1 cellular context compared by ENCODE assay signal in the genomic region with DNA sequence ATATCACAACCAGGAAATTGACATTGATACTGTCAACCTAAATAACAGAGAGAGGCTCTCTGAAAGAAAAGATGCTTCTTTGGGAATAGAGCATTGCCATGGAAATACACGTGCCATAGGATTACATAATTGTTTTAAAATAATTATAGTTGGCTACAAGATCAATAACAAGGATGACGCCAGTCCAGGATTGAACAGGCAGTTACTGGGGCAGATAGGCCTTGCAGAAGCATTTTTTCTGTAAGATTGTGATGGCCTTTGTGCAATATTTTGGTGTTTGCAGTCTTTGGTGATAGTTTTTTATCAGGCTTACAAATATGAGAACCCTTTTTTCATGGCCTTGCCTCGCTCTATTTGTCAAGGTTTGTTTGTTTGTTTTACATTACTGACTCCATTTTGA.
TF ChIP-seq lines count a peak whose summit lies in the region.

No MANE protein-coding gene starts in this region.

TF ChIP-seq in GM23338, 12 proteins besides CTCF, POLR2A, EP300 and RAD21 (continued from another document):
- TF ChIP-seq EZH2 (IDR thresholded peaks at IDR 0.05; ENCODE audit: low read depth, unreplicated experiment) (no peak), POLR2AphosphoS5 (IDR thresholded peaks at IDR 0.05; ENCODE audit: low read depth) (no peak)
